Comparison of ENCODE assay signal across 1 cellular context in genomic region chr17:74978240-74978639, GRCh38.
TF ChIP-seq lines count a peak whose summit lies in the region.

No MANE protein-coding gene starts in this region.

TF ChIP-seq in GM23338, 12 proteins besides CTCF, POLR2A, EP300 and RAD21 (continued from another document):
- TF ChIP-seq REST (IDR thresholded peaks at IDR 0.05; ENCODE audit: unreplicated experiment) (no peak), EZH2 (IDR thresholded peaks at IDR 0.05; ENCODE audit: low read depth, unreplicated experiment) (no peak), POLR2AphosphoS5 (IDR thresholded peaks at IDR 0.05; ENCODE audit: low read depth) (no peak), NANOG (IDR thresholded peaks at IDR 0.05; ENCODE audit: borderline replicate concordance) (no peak), ZNF462 (CRISPR knock-in tag; IDR thresholded peaks at IDR 0.05) (no peak), ZNF114 (CRISPR knock-in tag; IDR thresholded peaks at IDR 0.05) (no peak), ETS1 (IDR thresholded peaks at IDR 0.05) (no peak), ZNF331 (CRISPR knock-in tag; IDR thresholded peaks at IDR 0.05; ENCODE audit: low read depth) (no peak), CREB1 (CRISPR knock-in tag; IDR thresholded peaks at IDR 0.05; ENCODE audit: low read depth) (no peak)
